ENCODE assay signal across 8 cellular contexts in the genomic region with DNA sequence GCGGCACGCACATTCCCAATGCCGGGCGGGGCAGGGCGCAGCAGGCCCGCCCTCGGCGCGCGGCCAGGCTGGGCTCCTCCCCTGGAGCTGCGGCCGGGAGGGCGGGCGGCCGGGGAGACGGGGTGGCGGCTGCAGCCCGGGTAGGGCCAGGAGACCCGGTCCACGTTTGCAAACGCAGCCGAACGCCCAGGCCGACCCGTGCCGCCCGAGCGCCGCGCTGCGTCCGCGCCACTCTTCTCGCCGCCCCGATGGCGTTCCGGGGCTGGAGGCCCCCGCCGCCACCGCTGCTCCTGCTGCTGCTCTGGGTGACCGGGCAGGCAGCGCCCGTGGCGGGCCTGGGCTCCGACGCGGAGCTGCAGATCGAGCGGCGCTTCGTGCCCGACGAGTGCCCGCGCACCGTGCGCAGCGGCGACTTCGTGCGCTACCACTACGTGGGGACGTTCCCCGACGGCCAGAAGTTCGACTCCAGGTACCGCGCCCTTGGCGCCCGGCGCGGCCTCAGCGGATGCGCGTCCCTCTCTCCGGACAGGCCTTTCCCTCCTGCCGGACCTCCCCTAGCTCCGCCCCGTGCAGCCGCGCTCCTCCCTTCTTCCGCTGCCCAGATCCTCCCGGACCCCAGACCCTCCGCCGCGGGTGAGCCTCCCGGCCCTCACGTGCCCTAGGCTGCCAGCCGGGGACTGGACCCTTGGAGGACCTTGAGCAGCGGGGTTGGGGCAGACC. TPM values are rescaled to one million over a fixed set of nuclear protein-coding genes. Genes with fewer than 3 reads are reported as not detected.
DNase-seq lines count a peak whose midpoint lies in the region; ATAC-seq and TF ChIP-seq lines count a peak whose summit lies in the region.

A gene with protein sequence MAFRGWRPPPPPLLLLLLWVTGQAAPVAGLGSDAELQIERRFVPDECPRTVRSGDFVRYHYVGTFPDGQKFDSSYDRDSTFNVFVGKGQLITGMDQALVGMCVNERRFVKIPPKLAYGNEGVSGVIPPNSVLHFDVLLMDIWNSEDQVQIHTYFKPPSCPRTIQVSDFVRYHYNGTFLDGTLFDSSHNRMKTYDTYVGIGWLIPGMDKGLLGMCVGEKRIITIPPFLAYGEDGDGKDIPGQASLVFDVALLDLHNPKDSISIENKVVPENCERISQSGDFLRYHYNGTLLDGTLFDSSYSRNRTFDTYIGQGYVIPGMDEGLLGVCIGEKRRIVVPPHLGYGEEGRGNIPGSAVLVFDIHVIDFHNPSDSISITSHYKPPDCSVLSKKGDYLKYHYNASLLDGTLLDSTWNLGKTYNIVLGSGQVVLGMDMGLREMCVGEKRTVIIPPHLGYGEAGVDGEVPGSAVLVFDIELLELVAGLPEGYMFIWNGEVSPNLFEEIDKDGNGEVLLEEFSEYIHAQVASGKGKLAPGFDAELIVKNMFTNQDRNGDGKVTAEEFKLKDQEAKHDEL (plus strand): TSS at position 115 of the 720 bp plus-strand sequence. CDS start 134 bp downstream, at position 249.

- DNase-seq in DMS79 (lab: John Stamatoyannopoulos, UW) (peak; percentile 56), NCI-H82 (lab: John Stamatoyannopoulos, UW) (peak; percentile 91), ascending aorta (ENCODE audit: low spot score in 2 of 2) (peak in 1 of 2 donors; percentile 84), left cardiac atrium (peak; percentile 88), ovary (peak; percentile 82 to 90 (median 86))
- no peak for DNase-seq in stimulated activated naive CD4-positive, alpha-beta T cell treated with Interleukin-2 at 50 U/mL for 16 hours (lab: John Stamatoyannopoulos, UW)

- H3K27ac ChIP-seq in ascending aorta (peak within 1 kb of the TSS; percentile 79 to 84), ovary (peak within 1 kb of the TSS; percentile 23 to 31)

- H3K4me3 ChIP-seq in ascending aorta (peak within 1 kb of the TSS; percentile 72 to 97), ovary (peak within 1 kb of the TSS; percentile 83)

- TF ChIP-seq CTCF in ascending aorta (IDR thresholded peaks at IDR 0.05) (no peak), ovary (IDR thresholded peaks at IDR 0.05) (no peak)

- H3K27me3 ChIP-seq in ascending aorta: no peaks in the 10 kb centered on the region
- H3K27me3 ChIP-seq in ovary: no peaks in the 10 kb centered on the region

- no peak for TF ChIP-seq POLR2A in ovary (IDR thresholded peaks at IDR 0.05)

- 0 to 1% (median 1%) methylated on average over 58 to 91 of the region's 91 CpGs for WGBS in ovary, 3 donors

- intact Hi-C loops in ascending aorta (cut with DNase I) (loop anchor here (1.0 to 2.0 kb wide), 4 partner anchors 14 to 463 kb away; a partner anchor contains a TSS), left cardiac atrium (cut with DNase I) (no loop called here), ovary (cut with DNase I) (no loop called here)

- H3K9me3 ChIP-seq in ascending aorta (no peaks in the 10 kb centered on the region), ovary (no peaks in the 10 kb centered on the region)

- H3K4me1 ChIP-seq in ascending aorta (peaks cover 0 to 6% of the 10 kb centered on the region in 2 donors), ovary (ENCODE audit: insufficient read depth) (peaks cover 3% of the 10 kb centered on the region)

- TF ChIP-seq EP300 in ovary (IDR thresholded peaks at IDR 0.05): no peak

- ATAC-seq in GM19372 (IDR thresholded peaks at IDR 0.05; ENCODE audit: low read depth, unreplicated experiment): peak; percentile 81
- ATAC-seq in HG03432 (IDR thresholded peaks at IDR 0.05; ENCODE audit: unreplicated experiment): peak; percentile 93
- ATAC-seq in left cardiac atrium: peak; percentile 97

- H3K36me3 ChIP-seq in ascending aorta (no peaks in the 10 kb centered on the region), ovary (no peaks in the 10 kb centered on the region)

RNA-seq across cellular contexts. Expression of the gene that starts here (rescaled TPM):
- total RNA-seq in ascending aorta (302 TPM), left cardiac atrium (100 to 1,000 TPM; 116 to 122 TPM), ovary (100 to 1,000 TPM in 4 of 7 donors, 10 to 100 TPM in 3; 65.6 to 200 (median 101) TPM)
- 100 to 1,000 TPM in 1 of 2 donors, 10 to 100 TPM in 1; 53.2 to 142 TPM for polyA plus RNA-seq in ovary
